In genomic region chr11:117843666-117844484, GRCh38 we compare ENCODE assay signal across 8 cellular contexts. TPM values are rescaled to one million over a fixed set of nuclear protein-coding genes. Genes with fewer than 3 reads are reported as not detected.
DNase-seq lines count a peak whose midpoint lies in the region; ATAC-seq, FAIRE-seq and TF ChIP-seq lines count a peak whose summit lies in the region.

No MANE protein-coding gene starts in this region.

- POLR2A ChIA-PET in activated CD4-positive, alpha-beta T cell treated with anti-CD3 and anti-CD28 coated beads, Interleukin-2, amount 10 ng/mL, durations not matched to agents 7 days and 5 days (lab: Charles Lee) = no interaction called here
- POLR2A ChIA-PET in HepG2 (lab: Yijun Ruan, JAX) = interaction anchor here (1.0 kb wide), 1 partner anchor 103 kb away, joined by 4 read pairs; no protein-coding TSS in a partner anchor

- no peaks in the 10 kb centered on the region for H3K9me3 ChIP-seq in HepG2 (ENCODE audit: low read length)

- H3K9ac ChIP-seq in HepG2 (ENCODE audit: insufficient read depth, low read depth, low read length) = no peak overlapping the region

- H3K27ac Mint-ChIP-seq in activated CD4-positive, alpha-beta T cell treated with anti-CD3 and anti-CD28 coated beads, Interleukin-2, amount 10 ng/mL, durations not matched to agents 7 days and 5 days = no peak overlapping the region

- TF ChIP-seq EP300 in HepG2 (IDR thresholded peaks at IDR 0.05; ENCODE audit: low read depth in 2 of 2, low read length in 2 of 2) = no peak
- no peak for TF ChIP-seq EP300 in HepG2 (CRISPR knock-in tag; IDR thresholded peaks at IDR 0.05; ENCODE audit: borderline replicate concordance)

- no peaks in the 10 kb centered on the region for H3K36me3 ChIP-seq in HepG2 (replicated peaks in 1 of 2; ENCODE audit: control insufficient read depth in 1 of 2, insufficient read depth in 2 of 2, low read length in 2 of 2)

- peak; percentile 95 for TF ChIP-seq CTCF in 22Rv1 (IDR thresholded peaks at IDR 0.05)
- TF ChIP-seq CTCF in GM12875 (IDR thresholded peaks at IDR 0.05; ENCODE audit: borderline replicate concordance, insufficient read depth, low read depth, low read length) = peak; percentile 94
- peak; percentile 98 for TF ChIP-seq CTCF in choroid plexus epithelial cell (conservative IDR thresholded peaks at IDR 0.05; ENCODE audit: low read depth, low read length)
- TF ChIP-seq CTCF in HepG2 (CRISPR knock-in tag; IDR thresholded peaks at IDR 0.05) = peak; percentile 91

- BruUV-seq in HepG2 (replicated peaks; lab: Mats Ljungman, UMichigan) = no TSS peak

- H3K4me1 ChIP-seq in HepG2 (ENCODE audit: insufficient read depth, low read length) = no peaks in the 10 kb centered on the region

- in situ Hi-C loops in HepG2 (cut with HindIII; ENCODE audit: extremely low pct_ligation_motif_present, low pct_unique_long_range_greater_than_20kb) = no loop called here

- peak; percentile 15 for FAIRE-seq in HepG2 (lab: Jason Lieb, UNC)

- H3K27ac ChIP-seq in 22Rv1 = no peak overlapping the region
- no peak overlapping the region for H3K27ac ChIP-seq in HepG2 (ENCODE audit: extremely low read length, insufficient read depth, low read length)

- peaks cover 6% of the 10 kb centered on the region for H3K27me3 Mint-ChIP-seq in activated CD4-positive, alpha-beta T cell treated with anti-CD3 and anti-CD28 coated beads, Interleukin-2, amount 10 ng/mL, durations not matched to agents 7 days and 5 days

- H3K9me3 Mint-ChIP-seq in activated CD4-positive, alpha-beta T cell treated with anti-CD3 and anti-CD28 coated beads, Interleukin-2, amount 10 ng/mL, durations not matched to agents 7 days and 5 days = no peaks in the 10 kb centered on the region

- peak; percentile 59; the same call in 1 of the 2 replicates for TF ChIP-seq RAD21 in HepG2 (CRISPR knock-in tag; IDR thresholded peaks at IDR 0.05)

- no peak overlapping the region for H3K4me2 ChIP-seq in HepG2 (ENCODE audit: low read depth, low read length)

- 12% methylated on average over 8 of the region's 9 CpGs for WGBS in HepG2 (ENCODE audit: low lambda C conversion rate)

- intact Hi-C loops in HepG2 (cut with micrococcal nuclease; ENCODE audit: unreplicated experiment) = loop anchor here (1.0 to 10.0 kb wide), 3 partner anchors 61 to 209 kb away; no protein-coding TSS in a partner anchor

- CTCF ChIA-PET in activated CD4-positive, alpha-beta T cell treated with anti-CD3 and anti-CD28 coated beads, Interleukin-2, amount 10 ng/mL, durations not matched to agents 7 days and 5 days (lab: Charles Lee) = interaction anchor here (0.6 to 3.5 kb wide), 13 partner anchors 9 to 418 kb away, joined by 3 to 31 read pairs (median 4); no protein-coding TSS in a partner anchor
- CTCF ChIA-PET in HepG2 (lab: Yijun Ruan, JAX; ENCODE audit: low intra/inter-chr PET ratio, low total read pairs) = interaction anchor here (1.4 to 3.9 kb wide), 3 partner anchors 101 to 209 kb away, joined by 8 to 33 read pairs (median 14); no protein-coding TSS in a partner anchor

- H3K27me3 ChIP-seq in HepG2 (ENCODE audit: control insufficient read depth in 1 of 2, insufficient read depth in 2 of 2, low read length in 2 of 2) = peaks cover 8 to 27% of the 10 kb centered on the region in 2 experiments; a peak in 3 of 5 replicates

- no peak for TF ChIP-seq POLR2A in HepG2 (IDR thresholded peaks at IDR 0.05; ENCODE audit: insufficient read depth in 1 of 2, low read depth in 2 of 2, low read length in 2 of 2)

- no peaks in the 10 kb centered on the region for H3K79me2 ChIP-seq in HepG2 (ENCODE audit: insufficient read depth, low read length)

- H3K36me3 Mint-ChIP-seq in activated CD4-positive, alpha-beta T cell treated with anti-CD3 and anti-CD28 coated beads, Interleukin-2, amount 10 ng/mL, durations not matched to agents 7 days and 5 days (ENCODE audit: low read depth) = no peaks in the 10 kb centered on the region

- no peak overlapping the region for H3K4me3 ChIP-seq in GM12875 (ENCODE audit: low read depth, low read length)
- no peak overlapping the region for H3K4me3 ChIP-seq in choroid plexus epithelial cell (ENCODE audit: low read depth, low read length)
- no peak overlapping the region for H3K4me3 ChIP-seq in HepG2 (replicated peaks in 1 of 3; ENCODE audit: insufficient read depth in 1 of 3, low read depth in 2 of 3, low read length in 3 of 3)

- peak; percentile 38 for DNase-seq in NCI-H2196 treated with DMSO at 0.1 percent for 48 hours (lab: John Stamatoyannopoulos, UW; ENCODE audit: unreplicated experiment)
- peak; percentile 84 for DNase-seq in activated CD4-positive, alpha-beta T cell treated with anti-CD3 and anti-CD28 coated beads, Interleukin-2, amount 10 ng/mL, durations not matched to agents 7 days and 5 days
- DNase-seq in choroid plexus epithelial cell (ENCODE audit: low read depth) = peak; percentile 80
- DNase-seq in HepG2 (ENCODE audit: low spot score) = no peak
- peak; percentile 54 to 83 (median 72) for DNase-seq in stimulated activated CD4-positive, alpha-beta T cell treated with anti-CD3 and anti-CD28 coated beads, TNF-alpha, amount 100 ng/mL, for 1 hour (ENCODE audit: low read depth in 3 of 3, low spot score in 1 of 3)

- no peak overlapping the region for H3K4me3 Mint-ChIP-seq in activated CD4-positive, alpha-beta T cell treated with anti-CD3 and anti-CD28 coated beads, Interleukin-2, amount 10 ng/mL, durations not matched to agents 7 days and 5 days

- H4K20me1 ChIP-seq in HepG2 (ENCODE audit: insufficient read depth, low read length) = no peaks in the 10 kb centered on the region

- no peaks in the 10 kb centered on the region for H3K4me1 Mint-ChIP-seq in activated CD4-positive, alpha-beta T cell treated with anti-CD3 and anti-CD28 coated beads, Interleukin-2, amount 10 ng/mL, durations not matched to agents 7 days and 5 days

- no peak overlapping the region for H2AFZ ChIP-seq in HepG2 (ENCODE audit: low read length)

- peak; percentile 83 for ATAC-seq in HepG2
- ATAC-seq in HG02759 (IDR thresholded peaks at IDR 0.05; ENCODE audit: unreplicated experiment) = no peak

RNA-seq across cellular contexts. Expression of gene FXYD2, which starts 19.3 kb away (rescaled TPM):
- total RNA-seq in activated CD4-positive, alpha-beta T cell treated with anti-CD3 and anti-CD28 coated beads, Interleukin-2, amount 10 ng/mL, durations not matched to agents 7 days and 5 days = 1 to 10 TPM in 1 of 2 experiments, under 1 TPM in 1; 0.97 to 1.3 TPM
- 106 and 107 TPM in 2 replicates for total RNA-seq in HepG2 (2016; rRNA removed; fragmentation: Illumina TruSeq; extraction: Trizol)
- 71.2 and 93.3 TPM in 2 replicates for total RNA-seq in HepG2 (2016; cell fraction: cytosol; rRNA removed; fragmentation: Illumina TruSeq; extraction: Trizol; ENCODE audit: low read depth)
- 102 and 114 TPM in 2 replicates for total RNA-seq in HepG2 (2016; cell fraction: insoluble cytoplasmic fraction; rRNA removed; fragmentation: Illumina TruSeq; extraction: Trizol)
- 99.5 and 112 TPM in 2 replicates for total RNA-seq in HepG2 (2016; cell fraction: membrane; rRNA removed; fragmentation: Illumina TruSeq; extraction: Trizol)
- 50.7 and 58.0 TPM in 2 replicates for total RNA-seq in HepG2 (2016; cell fraction: nucleus; rRNA removed; fragmentation: Illumina TruSeq; extraction: Trizol)
- polyA plus RNA-seq in HepG2 (2011; rRNA removed) = 38.8 and 45.9 TPM in 2 replicates
- polyA plus RNA-seq in HepG2 (2011; cell fraction: cytosol; rRNA removed) = 34.6 and 67.1 TPM in 2 replicates
- polyA plus RNA-seq in HepG2 (2011; cell fraction: nucleus; rRNA removed) = 36.7 and 39.0 TPM in 2 replicates
- polyA plus RNA-seq in HepG2 (2012) = 12.8 and 15.4 TPM in 2 replicates
- 80.3 and 98.8 TPM in 2 replicates for polyA plus RNA-seq in HepG2 (2016; cell fraction: cytosol; fragmentation: Illumina TruSeq; extraction: Trizol; ENCODE audit: low read depth)
- polyA plus RNA-seq in HepG2 (2016; cell fraction: insoluble cytoplasmic fraction; fragmentation: Illumina TruSeq; extraction: Trizol; ENCODE audit: low read depth) = 93.9 and 102 TPM in 2 replicates
- polyA plus RNA-seq in HepG2 (2016; cell fraction: membrane; fragmentation: Illumina TruSeq; extraction: Trizol; ENCODE audit: low read depth) = 83.4 and 95.9 TPM in 2 replicates
- polyA plus RNA-seq in HepG2 (2016; cell fraction: nucleus; fragmentation: Illumina TruSeq; extraction: Trizol; ENCODE audit: insufficient read depth, low read depth) = 79.8 and 83.8 TPM in 2 replicates
- 0.12 and 31.7 TPM in 2 replicates for polyA minus RNA-seq in HepG2 (2011; rRNA and poly(A)+ RNA removed; ENCODE audit: low replicate concordance)
- polyA minus RNA-seq in HepG2 (2011; cell fraction: cytosol; rRNA and poly(A)+ RNA removed) = 4.7 and 14.1 TPM in 2 replicates
- 35.9 and 38.2 TPM in 2 replicates for polyA minus RNA-seq in HepG2 (2011; cell fraction: nucleus; rRNA and poly(A)+ RNA removed)

RNA-seq across cellular contexts. Expression of gene FXYD6, which starts 32.6 kb away (rescaled TPM):
- total RNA-seq in activated CD4-positive, alpha-beta T cell treated with anti-CD3 and anti-CD28 coated beads, Interleukin-2, amount 10 ng/mL, durations not matched to agents 7 days and 5 days = not detected
- total RNA-seq in HepG2 (2016; rRNA removed; fragmentation: Illumina TruSeq; extraction: Trizol) = not detected in 2 replicates
- not detected in 2 replicates for total RNA-seq in HepG2 (2016; cell fraction: cytosol; rRNA removed; fragmentation: Illumina TruSeq; extraction: Trizol; ENCODE audit: low read depth)
- total RNA-seq in HepG2 (2016; cell fraction: insoluble cytoplasmic fraction; rRNA removed; fragmentation: Illumina TruSeq; extraction: Trizol) = not detected in 2 replicates
- not detected in 2 replicates for total RNA-seq in HepG2 (2016; cell fraction: membrane; rRNA removed; fragmentation: Illumina TruSeq; extraction: Trizol)
- not detected in 2 replicates for total RNA-seq in HepG2 (2016; cell fraction: nucleus; rRNA removed; fragmentation: Illumina TruSeq; extraction: Trizol)
- polyA plus RNA-seq in HepG2 (2011; rRNA removed) = not detected in 2 replicates
- not detected in 2 replicates for polyA plus RNA-seq in HepG2 (2011; cell fraction: cytosol; rRNA removed)
- polyA plus RNA-seq in HepG2 (2011; cell fraction: nucleus; rRNA removed) = not detected in 2 replicates
- not detected in 2 replicates for polyA plus RNA-seq in HepG2 (2012)
- not detected in 2 replicates for polyA plus RNA-seq in HepG2 (2016; cell fraction: cytosol; fragmentation: Illumina TruSeq; extraction: Trizol; ENCODE audit: low read depth)
- polyA plus RNA-seq in HepG2 (2016; cell fraction: insoluble cytoplasmic fraction; fragmentation: Illumina TruSeq; extraction: Trizol; ENCODE audit: low read depth) = not detected in 2 replicates
- not detected in 2 replicates for polyA plus RNA-seq in HepG2 (2016; cell fraction: membrane; fragmentation: Illumina TruSeq; extraction: Trizol; ENCODE audit: low read depth)
- polyA plus RNA-seq in HepG2 (2016; cell fraction: nucleus; fragmentation: Illumina TruSeq; extraction: Trizol; ENCODE audit: insufficient read depth, low read depth) = not detected in 2 replicates
- polyA minus RNA-seq in HepG2 (2011; rRNA and poly(A)+ RNA removed; ENCODE audit: low replicate concordance) = not detected in 2 replicates
- polyA minus RNA-seq in HepG2 (2011; cell fraction: cytosol; rRNA and poly(A)+ RNA removed) = not detected in 2 replicates
- polyA minus RNA-seq in HepG2 (2011; cell fraction: nucleus; rRNA and poly(A)+ RNA removed) = not detected in 2 replicates

RNA-seq across cellular contexts. Expression of gene DSCAML1, which starts 46.9 kb away (rescaled TPM):
- total RNA-seq in activated CD4-positive, alpha-beta T cell treated with anti-CD3 and anti-CD28 coated beads, Interleukin-2, amount 10 ng/mL, durations not matched to agents 7 days and 5 days = under 1 TPM; 0.02 to 0.25 TPM
- total RNA-seq in HepG2 (2016; rRNA removed; fragmentation: Illumina TruSeq; extraction: Trizol) = 0.14 and 0.29 TPM in 2 replicates
- total RNA-seq in HepG2 (2016; cell fraction: cytosol; rRNA removed; fragmentation: Illumina TruSeq; extraction: Trizol; ENCODE audit: low read depth) = 0.61 and 0.88 TPM in 2 replicates
- total RNA-seq in HepG2 (2016; cell fraction: insoluble cytoplasmic fraction; rRNA removed; fragmentation: Illumina TruSeq; extraction: Trizol) = 0.24 and 0.35 TPM in 2 replicates
- 0.17 and 0.28 TPM in 2 replicates for total RNA-seq in HepG2 (2016; cell fraction: membrane; rRNA removed; fragmentation: Illumina TruSeq; extraction: Trizol)
- 0.47 and 0.50 TPM in 2 replicates for total RNA-seq in HepG2 (2016; cell fraction: nucleus; rRNA removed; fragmentation: Illumina TruSeq; extraction: Trizol)
- 0.40 and 0.72 TPM in 2 replicates for polyA plus RNA-seq in HepG2 (2011; rRNA removed)
- 0.15 and 0.35 TPM in 2 replicates for polyA plus RNA-seq in HepG2 (2011; cell fraction: cytosol; rRNA removed)
- polyA plus RNA-seq in HepG2 (2011; cell fraction: nucleus; rRNA removed) = 2.6 and 4.1 TPM in 2 replicates
- 0.48 and 0.69 TPM in 2 replicates for polyA plus RNA-seq in HepG2 (2012)
- 0.06 and 0.07 TPM in 2 replicates for polyA plus RNA-seq in HepG2 (2016; cell fraction: cytosol; fragmentation: Illumina TruSeq; extraction: Trizol; ENCODE audit: low read depth)
- 0.14 and 0.19 TPM in 2 replicates for polyA plus RNA-seq in HepG2 (2016; cell fraction: insoluble cytoplasmic fraction; fragmentation: Illumina TruSeq; extraction: Trizol; ENCODE audit: low read depth)
- polyA plus RNA-seq in HepG2 (2016; cell fraction: membrane; fragmentation: Illumina TruSeq; extraction: Trizol; ENCODE audit: low read depth) = 0.09 and 0.14 TPM in 2 replicates
- polyA plus RNA-seq in HepG2 (2016; cell fraction: nucleus; fragmentation: Illumina TruSeq; extraction: Trizol; ENCODE audit: insufficient read depth, low read depth) = 0.24 and 0.74 TPM in 2 replicates
- 1.8 TPM in 1 of 2 replicates, not detected in the other for polyA minus RNA-seq in HepG2 (2011; rRNA and poly(A)+ RNA removed; ENCODE audit: low replicate concordance)
- polyA minus RNA-seq in HepG2 (2011; cell fraction: cytosol; rRNA and poly(A)+ RNA removed) = 0.18 and 0.20 TPM in 2 replicates
- polyA minus RNA-seq in HepG2 (2011; cell fraction: nucleus; rRNA and poly(A)+ RNA removed) = 2.7 and 6.2 TPM in 2 replicates

Comparison
In these comparisons a context has a peak if more than half of its experiments do, and no peak if none do; other contexts are left out.
1. RNA of gene FXYD2, which starts 19.3 kb away (total RNA-seq): 50.7 to 114 TPM in HepG2; 0.97 to 1.3 TPM in activated CD4-positive, alpha-beta T cell treated with anti-CD3 and anti-CD28 coated beads, Interleukin-2, amount 10 ng/mL, durations not matched to agents 7 days and 5 days; every median in the first group is over 10 times any median in the second.
2. Peak in every context shown above with its lines, with median percentiles within 50 percentile points of each other: CTCF ChIP-seq.